In the genomic region with DNA sequence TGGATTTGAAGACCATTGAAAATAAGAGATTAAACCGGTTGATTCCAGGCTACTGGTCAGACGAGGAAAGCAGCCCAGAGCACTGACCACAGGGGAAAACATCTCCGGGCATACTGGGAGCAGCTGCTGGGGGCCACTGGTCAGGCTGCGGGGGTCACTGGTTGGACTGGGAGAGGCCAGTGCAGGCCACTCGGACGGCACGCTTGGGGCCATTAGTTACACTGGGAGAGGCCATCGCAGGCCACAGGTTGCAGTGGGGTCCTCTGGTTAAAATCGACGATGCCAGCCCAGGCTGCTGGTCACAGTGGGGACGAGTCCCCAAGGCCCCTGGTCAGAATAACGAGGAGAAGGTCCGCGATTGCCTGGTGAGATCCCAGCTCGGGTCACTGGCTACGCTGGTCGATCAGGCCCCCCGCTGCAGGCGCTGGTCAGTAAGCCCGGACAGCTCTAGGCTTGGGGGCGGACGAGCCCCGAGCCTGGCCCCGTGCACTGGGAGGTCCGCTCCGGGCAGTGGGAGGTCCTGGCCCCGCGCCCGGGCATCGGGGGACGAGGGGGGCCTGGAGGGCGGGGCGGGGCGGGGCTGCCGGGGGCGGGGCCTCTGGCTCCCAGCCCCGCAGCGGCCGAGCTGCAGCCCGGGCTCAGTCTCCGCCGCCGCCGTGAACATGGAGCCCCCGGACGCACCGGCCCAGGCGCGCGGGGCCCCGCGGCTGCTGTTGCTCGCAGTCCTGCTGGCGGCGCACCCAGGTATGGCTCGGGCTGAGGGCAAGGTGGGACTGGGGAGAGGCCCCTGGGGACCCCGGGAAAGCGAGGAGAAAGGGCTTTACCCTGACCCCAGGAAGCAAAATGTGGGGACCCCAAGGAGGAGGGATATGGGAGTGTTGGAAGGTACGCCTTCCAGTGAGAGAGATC, we compare ENCODE assay signal across 1 cellular context.
TF ChIP-seq lines count a peak whose summit lies in the region.

Gene BCAM (plus strand): TSS at position 641 of the 909 bp plus-strand sequence. CDS start 22 bp downstream, at position 663.

TF ChIP-seq in HepG2, 621 proteins besides CTCF, POLR2A, EP300 and RAD21 (continued from another document and continues in another):
- TF ChIP-seq PRDM10 (CRISPR knock-in tag; IDR thresholded peaks at IDR 0.05; ENCODE audit: low read depth) (peak; percentile 78), ZNF674 (CRISPR knock-in tag; IDR thresholded peaks at IDR 0.05; ENCODE audit: low read depth) (no peak), ZNF337 (CRISPR knock-in tag; IDR thresholded peaks at IDR 0.05; ENCODE audit: borderline replicate concordance, low read depth) (0 out of 2 replicates have a peak, but pooled peaks have one; percentile 37), ZNF333 (CRISPR knock-in tag; IDR thresholded peaks at IDR 0.05; ENCODE audit: borderline replicate concordance) (peak; percentile 17; the same call in 1 of the 2 replicates), ZNF839 (CRISPR knock-in tag; IDR thresholded peaks at IDR 0.05; ENCODE audit: borderline replicate concordance) (no peak), YY1 (IDR thresholded peaks at IDR 0.05; ENCODE audit: insufficient read depth, insufficient replicate concordance, low read depth, low read length) (peak; percentile 52), DDIT3 (CRISPR knock-in tag; IDR thresholded peaks at IDR 0.05) (no peak), ZNF724P (CRISPR knock-in tag; IDR thresholded peaks at IDR 0.05; ENCODE audit: borderline replicate concordance) (no peak), STAG1 (CRISPR knock-in tag; IDR thresholded peaks at IDR 0.05) (no peak; the same call in 1 of the 2 replicates), ATF7 (IDR thresholded peaks at IDR 0.05) (no peak), ATF7 (CRISPR knock-in tag; IDR thresholded peaks at IDR 0.05) (0 out of 2 replicates have a peak, but pooled peaks have one; percentile 48), ARID3A (IDR thresholded peaks at IDR 0.05; ENCODE audit: low read depth, low read length) (no peak), USF2 (IDR thresholded peaks at IDR 0.05; ENCODE audit: low read depth, low read length) (no peak), USF2 (CRISPR knock-in tag; IDR thresholded peaks at IDR 0.05; ENCODE audit: borderline replicate concordance) (no peak), ZNF83 (CRISPR knock-in tag; IDR thresholded peaks at IDR 0.05; ENCODE audit: borderline replicate concordance) (no peak), GTF2F1 (IDR thresholded peaks at IDR 0.05; ENCODE audit: low read length) (no peak), MYNN (CRISPR knock-in tag; IDR thresholded peaks at IDR 0.05; ENCODE audit: low read depth) (no peak), ZNF792 (CRISPR knock-in tag; IDR thresholded peaks at IDR 0.05) (peak; percentile 65; the same call in 1 of the 2 replicates), ZNF552 (CRISPR knock-in tag; IDR thresholded peaks at IDR 0.05; ENCODE audit: borderline replicate concordance) (0 out of 2 replicates have a peak, but pooled peaks have one; percentile 46), ZNF30 (CRISPR knock-in tag; IDR thresholded peaks at IDR 0.05) (no peak), SATB2 (CRISPR knock-in tag; IDR thresholded peaks at IDR 0.05) (no peak), HNF1A (IDR thresholded peaks at IDR 0.05; ENCODE audit: low read depth) (no peak), HNF1A (CRISPR knock-in tag; IDR thresholded peaks at IDR 0.05; ENCODE audit: borderline replicate concordance) (peak; percentile 40)
- TF ChIP-seq, protein P1, sequence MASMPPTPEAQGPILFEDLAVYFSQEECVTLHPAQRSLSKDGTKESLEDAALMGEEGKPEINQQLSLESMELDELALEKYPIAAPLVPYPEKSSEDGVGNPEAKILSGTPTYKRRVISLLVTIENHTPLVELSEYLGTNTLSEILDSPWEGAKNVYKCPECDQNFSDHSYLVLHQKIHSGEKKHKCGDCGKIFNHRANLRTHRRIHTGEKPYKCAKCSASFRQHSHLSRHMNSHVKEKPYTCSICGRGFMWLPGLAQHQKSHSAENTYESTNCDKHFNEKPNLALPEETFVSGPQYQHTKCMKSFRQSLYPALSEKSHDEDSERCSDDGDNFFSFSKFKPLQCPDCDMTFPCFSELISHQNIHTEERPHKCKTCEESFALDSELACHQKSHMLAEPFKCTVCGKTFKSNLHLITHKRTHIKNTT (CRISPR knock-in tag; IDR thresholded peaks at IDR 0.05), result no peak
- TF ChIP-seq, protein P2, sequence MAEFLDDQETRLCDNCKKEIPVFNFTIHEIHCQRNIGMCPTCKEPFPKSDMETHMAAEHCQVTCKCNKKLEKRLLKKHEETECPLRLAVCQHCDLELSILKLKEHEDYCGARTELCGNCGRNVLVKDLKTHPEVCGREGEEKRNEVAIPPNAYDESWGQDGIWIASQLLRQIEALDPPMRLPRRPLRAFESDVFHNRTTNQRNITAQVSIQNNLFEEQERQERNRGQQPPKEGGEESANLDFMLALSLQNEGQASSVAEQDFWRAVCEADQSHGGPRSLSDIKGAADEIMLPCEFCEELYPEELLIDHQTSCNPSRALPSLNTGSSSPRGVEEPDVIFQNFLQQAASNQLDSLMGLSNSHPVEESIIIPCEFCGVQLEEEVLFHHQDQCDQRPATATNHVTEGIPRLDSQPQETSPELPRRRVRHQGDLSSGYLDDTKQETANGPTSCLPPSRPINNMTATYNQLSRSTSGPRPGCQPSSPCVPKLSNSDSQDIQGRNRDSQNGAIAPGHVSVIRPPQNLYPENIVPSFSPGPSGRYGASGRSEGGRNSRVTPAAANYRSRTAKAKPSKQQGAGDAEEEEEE (CRISPR knock-in tag; IDR thresholded peaks at IDR 0.05; ENCODE audit: borderline replicate concordance), result no peak
- TF ChIP-seq, protein P3, sequence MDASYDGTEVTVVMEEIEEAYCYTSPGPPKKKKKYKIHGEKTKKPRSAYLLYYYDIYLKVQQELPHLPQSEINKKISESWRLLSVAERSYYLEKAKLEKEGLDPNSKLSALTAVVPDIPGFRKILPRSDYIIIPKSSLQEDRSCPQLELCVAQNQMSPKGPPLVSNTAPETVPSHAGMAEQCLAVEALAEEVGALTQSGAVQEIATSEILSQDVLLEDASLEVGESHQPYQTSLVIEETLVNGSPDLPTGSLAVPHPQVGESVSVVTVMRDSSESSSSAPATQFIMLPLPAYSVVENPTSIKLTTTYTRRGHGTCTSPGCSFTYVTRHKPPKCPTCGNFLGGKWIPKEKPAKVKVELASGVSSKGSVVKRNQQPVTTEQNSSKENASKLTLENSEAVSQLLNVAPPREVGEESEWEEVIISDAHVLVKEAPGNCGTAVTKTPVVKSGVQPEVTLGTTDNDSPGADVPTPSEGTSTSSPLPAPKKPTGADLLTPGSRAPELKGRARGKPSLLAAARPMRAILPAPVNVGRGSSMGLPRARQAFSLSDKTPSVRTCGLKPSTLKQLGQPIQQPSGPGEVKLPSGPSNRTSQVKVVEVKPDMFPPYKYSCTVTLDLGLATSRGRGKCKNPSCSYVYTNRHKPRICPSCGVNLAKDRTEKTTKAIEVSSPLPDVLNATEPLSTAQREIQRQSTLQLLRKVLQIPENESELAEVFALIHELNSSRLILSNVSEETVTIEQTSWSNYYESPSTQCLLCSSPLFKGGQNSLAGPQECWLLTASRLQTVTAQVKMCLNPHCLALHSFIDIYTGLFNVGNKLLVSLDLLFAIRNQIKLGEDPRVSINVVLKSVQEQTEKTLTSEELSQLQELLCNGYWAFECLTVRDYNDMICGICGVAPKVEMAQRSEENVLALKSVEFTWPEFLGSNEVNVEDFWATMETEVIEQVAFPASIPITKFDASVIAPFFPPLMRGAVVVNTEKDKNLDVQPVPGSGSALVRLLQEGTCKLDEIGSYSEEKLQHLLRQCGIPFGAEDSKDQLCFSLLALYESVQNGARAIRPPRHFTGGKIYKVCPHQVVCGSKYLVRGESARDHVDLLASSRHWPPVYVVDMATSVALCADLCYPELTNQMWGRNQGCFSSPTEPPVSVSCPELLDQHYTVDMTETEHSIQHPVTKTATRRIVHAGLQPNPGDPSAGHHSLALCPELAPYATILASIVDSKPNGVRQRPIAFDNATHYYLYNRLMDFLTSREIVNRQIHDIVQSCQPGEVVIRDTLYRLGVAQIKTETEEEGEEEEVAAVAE (CRISPR knock-in tag; IDR thresholded peaks at IDR 0.05; ENCODE audit: borderline replicate concordance), result no peak
